1 cellular context compared by ENCODE assay signal in genomic region chr16:67666032-67666537, GRCh38.
A peak's percentile ranks its signal among the peaks of the same experiment; 100 is the strongest.
TF ChIP-seq lines count a peak whose summit lies in the region.

No MANE protein-coding gene starts in this region.

TF ChIP-seq in HepG2, 621 proteins besides CTCF, POLR2A, EP300 and RAD21 (continued from another document and continues in another):
- no peak for TF ChIP-seq HNF1A (IDR thresholded peaks at IDR 0.05; ENCODE audit: low read depth)
- TF ChIP-seq HNF1A (CRISPR knock-in tag; IDR thresholded peaks at IDR 0.05; ENCODE audit: borderline replicate concordance), result 0 out of 2 replicates have a peak, but pooled peaks have one; percentile 8
- TF ChIP-seq ZNF354B (CRISPR knock-in tag; IDR thresholded peaks at IDR 0.05), result 0 out of 2 replicates have a peak, but pooled peaks have one; percentile 43
- TF ChIP-seq ZC3H13 (CRISPR knock-in tag; IDR thresholded peaks at IDR 0.05), result no peak
- TF ChIP-seq ZNF160 (CRISPR knock-in tag; IDR thresholded peaks at IDR 0.05), result 0 out of 2 replicates have a peak, but pooled peaks have one; percentile 64
- TF ChIP-seq CREB1 (IDR thresholded peaks at IDR 0.05), result no peak
- no peak for TF ChIP-seq CREB1 (CRISPR knock-in tag; IDR thresholded peaks at IDR 0.05)
- no peak for TF ChIP-seq ZNF318 (CRISPR knock-in tag; IDR thresholded peaks at IDR 0.05)
- no peak for TF ChIP-seq DNMT1 (CRISPR knock-in tag; IDR thresholded peaks at IDR 0.05)
- TF ChIP-seq NR2F1 (CRISPR knock-in tag; IDR thresholded peaks at IDR 0.05), result no peak; a peak in 1 of 4 replicates
- TF ChIP-seq ZBTB40 (IDR thresholded peaks at IDR 0.05), result no peak
- TF ChIP-seq ZBTB40 (CRISPR knock-in tag; IDR thresholded peaks at IDR 0.05), result 0 out of 2 replicates have a peak, but pooled peaks have one; percentile 38
- no peak for TF ChIP-seq ZSCAN22 (CRISPR knock-in tag; IDR thresholded peaks at IDR 0.05)
- no peak for TF ChIP-seq MYNN (CRISPR knock-in tag; IDR thresholded peaks at IDR 0.05; ENCODE audit: low read depth)
- peak; percentile 54; the same call in 1 of the 2 replicates for TF ChIP-seq ZNF317 (CRISPR knock-in tag; IDR thresholded peaks at IDR 0.05)
- peak; percentile 85 for TF ChIP-seq ZBTB2 (CRISPR knock-in tag; IDR thresholded peaks at IDR 0.05; ENCODE audit: low read depth)
- no peak for TF ChIP-seq HOXA9 (CRISPR knock-in tag; IDR thresholded peaks at IDR 0.05; ENCODE audit: borderline replicate concordance)
- 0 out of 2 replicates have a peak, but pooled peaks have one; percentile 29 for TF ChIP-seq ARNT2 (CRISPR knock-in tag; IDR thresholded peaks at IDR 0.05; ENCODE audit: low read depth)
- no peak for TF ChIP-seq MEIS1 (CRISPR knock-in tag; IDR thresholded peaks at IDR 0.05; ENCODE audit: borderline replicate concordance)
- no peak for TF ChIP-seq ZNF883 (CRISPR knock-in tag; IDR thresholded peaks at IDR 0.05; ENCODE audit: not compliant biosample characterization)
- peak; percentile 45; the same call in 1 of the 2 replicates for TF ChIP-seq ZNF788 (CRISPR knock-in tag; IDR thresholded peaks at IDR 0.05; ENCODE audit: borderline replicate concordance)
- no peak; the same call in 1 of the 2 replicates for TF ChIP-seq ZGPAT (CRISPR knock-in tag; IDR thresholded peaks at IDR 0.05)
- 0 out of 2 replicates have a peak, but pooled peaks have one; percentile 20 for TF ChIP-seq ZNF275 (CRISPR knock-in tag; IDR thresholded peaks at IDR 0.05; ENCODE audit: borderline replicate concordance)
